In the genomic region with DNA sequence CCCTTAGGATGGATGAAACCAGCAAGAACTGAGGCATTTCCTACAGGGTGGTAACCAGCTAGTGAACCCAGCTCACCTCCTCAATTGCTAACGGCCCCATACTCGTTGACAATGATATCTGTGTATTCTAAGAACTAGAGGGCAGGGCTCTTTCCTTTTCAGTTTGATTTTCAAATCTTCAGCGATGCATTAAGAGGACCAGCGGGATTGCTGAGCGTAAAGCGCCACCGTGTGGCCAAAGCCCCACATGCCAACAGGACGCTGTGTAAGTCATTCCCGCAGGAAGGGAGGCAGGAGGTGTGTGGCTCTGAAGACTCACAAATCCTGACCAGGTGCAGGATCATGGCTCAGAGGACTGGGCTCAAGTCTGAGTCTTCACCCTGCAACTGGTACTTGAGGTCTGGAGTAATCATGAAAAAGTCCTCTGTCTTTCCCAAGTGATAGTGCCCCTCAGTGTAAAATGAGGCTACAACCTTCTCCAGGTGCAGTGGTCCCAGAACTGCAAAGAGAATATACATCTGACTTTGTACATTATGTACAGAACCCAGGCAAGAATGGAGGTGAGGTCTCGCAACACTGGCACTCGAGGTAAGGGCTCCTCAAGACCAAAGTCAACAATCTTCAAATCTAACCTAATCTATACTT, we compare ENCODE assay signal across 8 cellular contexts. TPM values are rescaled to one million over a fixed set of nuclear protein-coding genes. Genes with fewer than 3 reads are reported as not detected.
DNase-seq lines count a peak whose midpoint lies in the region; ATAC-seq and TF ChIP-seq lines count a peak whose summit lies in the region.

No MANE protein-coding gene starts in this region.

- peak; percentile 80 for DNase-seq in NCI-H2171 treated with DMSO at 0.1 percent for 48 hours (lab: John Stamatoyannopoulos, UW)
- DNase-seq in WERI-Rb-1: peak; percentile 74
- DNase-seq in breast epithelium (ENCODE audit: low spot score in 2 of 2): peak; percentile 56 to 81
- peak; percentile 88 for DNase-seq in islet precursor cell
- peak; percentile 54 to 71 (median 62) for DNase-seq in stimulated activated CD4-positive, alpha-beta T cell treated with anti-CD3 and anti-CD28 coated beads, Interleukin-1b, Interleukin-23, amount 100 ng/mL, for 24 hours (ENCODE audit: low read depth in 4 of 4, low spot score in 1 of 4)

- no peak for TF ChIP-seq POLR2A in breast epithelium (IDR thresholded peaks at IDR 0.05)

- H3K27ac ChIP-seq in ACC112 (ENCODE audit: low read depth, low read length): no peak overlapping the region
- H3K27ac ChIP-seq in WERI-Rb-1: no peak overlapping the region
- no peak overlapping the region for H3K27ac ChIP-seq in breast epithelium

- H3K27me3 ChIP-seq in ACC112 (ENCODE audit: insufficient read depth, low read length) (peaks cover 3% of the 10 kb centered on the region; the same call in 1 of the 2 replicates), WERI-Rb-1 (ENCODE audit: insufficient read depth, low read depth, severe bottlenecking) (no peaks in the 10 kb centered on the region), breast epithelium (peaks cover 0 to 9% of the 10 kb centered on the region in 2 donors)

- H3K79me2 ChIP-seq in ACC112 (ENCODE audit: control insufficient read depth, insufficient read depth, low read length, unreplicated experiment): no peaks in the 10 kb centered on the region

- H3K9me3 ChIP-seq in WERI-Rb-1 (ENCODE audit: severe bottlenecking) (no peaks in the 10 kb centered on the region), breast epithelium (no peaks in the 10 kb centered on the region)

- H3K4me1 ChIP-seq in ACC112 (ENCODE audit: control insufficient read depth, insufficient read depth, low read length, unreplicated experiment): no peaks in the 10 kb centered on the region
- no peaks in the 10 kb centered on the region for H3K4me1 ChIP-seq in breast epithelium

- H2AFZ ChIP-seq in ACC112 (ENCODE audit: low read length, unreplicated experiment): peak overlapping the region; percentile 6

- no peak overlapping the region for H3K4me3 ChIP-seq in ACC112 (ENCODE audit: low read depth, low read length)
- H3K4me3 ChIP-seq in WERI-Rb-1 (ENCODE audit: low read depth, low read length): no peak overlapping the region
- no peak overlapping the region for H3K4me3 ChIP-seq in breast epithelium

- H3K36me3 ChIP-seq in ACC112 (ENCODE audit: insufficient read depth, low read length): no peaks in the 10 kb centered on the region
- H3K36me3 ChIP-seq in WERI-Rb-1: no peaks in the 10 kb centered on the region
- H3K36me3 ChIP-seq in breast epithelium: no peaks in the 10 kb centered on the region

- TF ChIP-seq CTCF in WERI-Rb-1 (IDR thresholded peaks at IDR 0.05; ENCODE audit: low read depth, low read length): peak; percentile 76
- peak; percentile 75 to 92 (median 87) for TF ChIP-seq CTCF in breast epithelium (IDR thresholded peaks at IDR 0.05)

- ATAC-seq in GM18511 (IDR thresholded peaks at IDR 0.05; ENCODE audit: unreplicated experiment) (peak; percentile 62), HG03095 (IDR thresholded peaks at IDR 0.05; ENCODE audit: unreplicated experiment) (peak; percentile 85)

- intact Hi-C loops in breast epithelium (cut with DNase I; ENCODE audit: low total_unique reads): no loop called here

RNA-seq across cellular contexts. Expression of gene C13orf42, which starts 40.9 kb away (rescaled TPM):
- not detected for total RNA-seq in breast epithelium
